In genomic region chr9:121225240-121225639, GRCh38 we compare ENCODE assay signal across 23 cellular contexts.
"Had no signal": no experiment of that assay in that cellular context is flagged by ENCODE, and none has a peak within 500 bp of the region (broad histone marks: within the 10 kb centered on the region; RNA-seq: fewer than 3 reads in every experiment).

No MANE protein-coding gene starts in this region.

- H3K4me3 Mint-ChIP-seq: activated B cell treated with CpG ODN at 0.5 μM for 24 hours; activated CD4-positive, alpha-beta memory T cell treated with anti-CD3 and anti-CD28 coated beads for 36 hours; activated CD8-positive, alpha-beta memory T cell treated with anti-CD3 and anti-CD28 coated beads, Interleukin-2, amount 10 ng/mL, durations not matched to agents 7 days and 5 days; activated naive CD8-positive, alpha-beta T cell treated with anti-CD3 and anti-CD28 coated beads for 36 hours; activated T-helper 17 cell treated with anti-CD3 and anti-CD28 coated beads, Interleukin-2, amount 50 U/mL, for 72 hours; nephron progenitor cell had no signal

- DNase-seq: activated B cell treated with CpG ODN at 0.5 μM for 24 hours; activated CD4-positive, alpha-beta memory T cell treated with anti-CD3 and anti-CD28 coated beads for 36 hours; activated CD4-positive, alpha-beta T cell treated with anti-CD3 and anti-CD28 coated beads for 4 hours; activated CD8-positive, alpha-beta memory T cell treated with anti-CD3 and anti-CD28 coated beads, Interleukin-2, amount 10 ng/mL, durations not matched to agents 7 days and 5 days; activated naive CD4-positive, alpha-beta T cell; activated naive CD8-positive, alpha-beta T cell treated with anti-CD3 and anti-CD28 coated beads for 36 hours; amygdala; dermis blood vessel endothelial cell; effector memory CD4-positive, alpha-beta T cell; esophagus squamous epithelium; heart right ventricle; left lung; mammary epithelial cell; midbrain; nephron progenitor cell; occipital lobe; posterior cingulate gyrus; stimulated activated CD4-positive, alpha-beta T cell treated with anti-CD3 and anti-CD28 coated beads, Interleukin-12 subunit alpha, Interleukin-12 subunit beta, amount 100 ng/mL, for 4 hours; stimulated activated CD4-positive, alpha-beta T cell treated with anti-CD3 and anti-CD28 coated beads, Interleukin-1b, Interleukin-23, amount 100 ng/mL, for 48 hours; stimulated activated CD8-positive, alpha-beta memory T cell treated with anti-CD3 and anti-CD28 coated beads, Interleukin-4, amount 100 ng/mL, for 48 hours; stimulated activated naive CD4-positive, alpha-beta T cell treated with Interleukin-2 at 50 U/mL for 16 hours; thyroid gland had no signal

- H3K27ac Mint-ChIP-seq: activated B cell treated with CpG ODN at 0.5 μM for 24 hours; activated CD4-positive, alpha-beta memory T cell treated with anti-CD3 and anti-CD28 coated beads for 36 hours; activated CD8-positive, alpha-beta memory T cell treated with anti-CD3 and anti-CD28 coated beads, Interleukin-2, amount 10 ng/mL, durations not matched to agents 7 days and 5 days; activated naive CD8-positive, alpha-beta T cell treated with anti-CD3 and anti-CD28 coated beads for 36 hours; activated T-helper 17 cell treated with anti-CD3 and anti-CD28 coated beads, Interleukin-2, amount 50 U/mL, for 72 hours; nephron progenitor cell had no signal

- ATAC-seq: activated CD8-positive, alpha-beta memory T cell treated with anti-CD3 and anti-CD28 coated beads, Interleukin-2, amount 10 ng/mL, durations not matched to agents 7 days and 5 days; activated T-helper 17 cell treated with anti-CD3 and anti-CD28 coated beads, Interleukin-2, amount 50 U/mL, for 72 hours; heart right ventricle; left lung had no signal

- H3K36me3 Mint-ChIP-seq: activated CD4-positive, alpha-beta memory T cell treated with anti-CD3 and anti-CD28 coated beads for 36 hours; activated naive CD8-positive, alpha-beta T cell treated with anti-CD3 and anti-CD28 coated beads for 36 hours had no signal

- H3K27me3 Mint-ChIP-seq: activated B cell treated with CpG ODN at 0.5 μM for 24 hours; activated CD4-positive, alpha-beta memory T cell treated with anti-CD3 and anti-CD28 coated beads for 36 hours; activated CD8-positive, alpha-beta memory T cell treated with anti-CD3 and anti-CD28 coated beads, Interleukin-2, amount 10 ng/mL, durations not matched to agents 7 days and 5 days; activated naive CD8-positive, alpha-beta T cell treated with anti-CD3 and anti-CD28 coated beads for 36 hours; activated T-helper 17 cell treated with anti-CD3 and anti-CD28 coated beads, Interleukin-2, amount 50 U/mL, for 72 hours had no signal

- H3K9me3 Mint-ChIP-seq: activated B cell treated with CpG ODN at 0.5 μM for 24 hours; activated CD4-positive, alpha-beta memory T cell treated with anti-CD3 and anti-CD28 coated beads for 36 hours; activated naive CD8-positive, alpha-beta T cell treated with anti-CD3 and anti-CD28 coated beads for 36 hours; activated T-helper 17 cell treated with anti-CD3 and anti-CD28 coated beads, Interleukin-2, amount 50 U/mL, for 72 hours; nephron progenitor cell had no signal

- H3K4me1 Mint-ChIP-seq: activated naive CD8-positive, alpha-beta T cell treated with anti-CD3 and anti-CD28 coated beads for 36 hours; activated T-helper 17 cell treated with anti-CD3 and anti-CD28 coated beads, Interleukin-2, amount 50 U/mL, for 72 hours had no signal
